Comparison of ENCODE assay signal across 8 cellular contexts in genomic region chr14:22973217-22974032, GRCh38. TPM values are rescaled to one million over a fixed set of nuclear protein-coding genes. Genes with fewer than 3 reads are reported as not detected.
A peak's percentile ranks its signal among the peaks of the same experiment; 100 is the strongest.
DNase-seq lines count a peak whose midpoint lies in the region; ATAC-seq, FAIRE-seq and TF ChIP-seq lines count a peak whose summit lies in the region.

No MANE protein-coding gene starts in this region.

- no peak overlapping the region for H3K4me3 ChIP-seq in transverse colon

- H3K4me3 Mint-ChIP-seq in T-helper 2 cell treated with Interferon-gamma antibody and Interleukin-4, amounts not matched to agents 5 μg/mL and 100 μg/mL, for 36 hours, result no peak overlapping the region
- H3K4me3 Mint-ChIP-seq in memory B cell, result no peak overlapping the region

- peak; percentile 59 for DNase-seq in NCI-H2227 (lab: John Stamatoyannopoulos, UW; ENCODE audit: unreplicated experiment)
- DNase-seq in NCI-H2227 treated with DMSO at 0.1 percent for 48 hours (lab: John Stamatoyannopoulos, UW), result no peak
- DNase-seq in HTR-8/SVneo (ENCODE audit: insufficient read length, low spot score), result peak; percentile 51
- peak; percentile 15 for DNase-seq in T-helper 2 cell treated with Interferon-gamma antibody and Interleukin-4, amounts not matched to agents 5 μg/mL and 100 μg/mL, for 36 hours (ENCODE audit: low spot score)
- DNase-seq in effector CD8-positive, alpha-beta T cell (lab: John Stamatoyannopoulos, UW), result peak; percentile 14
- peak; percentile 32 to 47 for DNase-seq in memory B cell (ENCODE audit: low spot score in 2 of 2)
- peak; percentile 55 for DNase-seq in transverse colon

- peaks cover 11 to 23% (median 21%) of the 10 kb centered on the region in 4 donors for H3K4me1 ChIP-seq in transverse colon

- H3K27me3 Mint-ChIP-seq in T-helper 2 cell treated with Interferon-gamma antibody and Interleukin-4, amounts not matched to agents 5 μg/mL and 100 μg/mL, for 36 hours (ENCODE audit: low read depth), result peaks cover 12% of the 10 kb centered on the region
- peaks cover 5% of the 10 kb centered on the region for H3K27me3 Mint-ChIP-seq in memory B cell

- H3K9me3 ChIP-seq in transverse colon, result no peaks in the 10 kb centered on the region

- TF ChIP-seq CTCF in transverse colon (IDR thresholded peaks at IDR 0.05), result peak; percentile 69 to 80 (median 70)

- H3K4me1 Mint-ChIP-seq in T-helper 2 cell treated with Interferon-gamma antibody and Interleukin-4, amounts not matched to agents 5 μg/mL and 100 μg/mL, for 36 hours (ENCODE audit: low read depth), result no peaks in the 10 kb centered on the region
- H3K4me1 Mint-ChIP-seq in memory B cell, result peaks cover 6% of the 10 kb centered on the region

- H3K27me3 ChIP-seq in transverse colon, result no peaks in the 10 kb centered on the region

- H3K36me3 Mint-ChIP-seq in T-helper 2 cell treated with Interferon-gamma antibody and Interleukin-4, amounts not matched to agents 5 μg/mL and 100 μg/mL, for 36 hours (ENCODE audit: low read depth), result no peaks in the 10 kb centered on the region
- H3K36me3 Mint-ChIP-seq in memory B cell, result no peaks in the 10 kb centered on the region

- in situ Hi-C loops in transverse colon (cut with MboI; ENCODE audit: low pct_ligation_motif_present in 1 of 4, low pct_unique_long_range_greater_than_20kb in 1 of 4, low sequenced_read_pairs in 3 of 4), result loop anchor here in 1 of 4 donors (10.0 kb wide), 1 partner anchor 91 kb away; no protein-coding TSS in a partner anchor

- no peak overlapping the region for H3K27ac ChIP-seq in transverse colon

- ATAC-seq in memory B cell (ENCODE audit: low read depth), result peak; percentile 51
- no peak for ATAC-seq in GM19023 (IDR thresholded peaks at IDR 0.05; ENCODE audit: unreplicated experiment)

- intact Hi-C loops in transverse colon (cut with DNase I; ENCODE audit: low total_unique reads), result no loop called here

- 64 to 78% methylated on average over 2 to 6 of the region's 6 CpGs for WGBS in transverse colon (ENCODE audit: low coverage in 1 of 2), 2 donors

- no peaks in the 10 kb centered on the region for H3K36me3 ChIP-seq in transverse colon

- H3K9me3 Mint-ChIP-seq in T-helper 2 cell treated with Interferon-gamma antibody and Interleukin-4, amounts not matched to agents 5 μg/mL and 100 μg/mL, for 36 hours, result no peaks in the 10 kb centered on the region
- H3K9me3 Mint-ChIP-seq in memory B cell, result no peaks in the 10 kb centered on the region

- no peak for TF ChIP-seq POLR2A in transverse colon (IDR thresholded peaks at IDR 0.05)

- FAIRE-seq in HTR-8/SVneo (lab: Jason Lieb, UNC), result no peak

- TF ChIP-seq EP300 in transverse colon (IDR thresholded peaks at IDR 0.05; ENCODE audit: low read depth), result no peak

- no peak overlapping the region for H3K27ac Mint-ChIP-seq in T-helper 2 cell treated with Interferon-gamma antibody and Interleukin-4, amounts not matched to agents 5 μg/mL and 100 μg/mL, for 36 hours
- no peak overlapping the region for H3K27ac Mint-ChIP-seq in memory B cell

RNA-seq across cellular contexts. Expression of gene AJUBA, which starts 8.9 kb away (rescaled TPM):
- total RNA-seq in transverse colon, result 1 to 10 TPM in 3 of 4 donors, not detected in 1; 1.8 to 5.2 (median 3.7) TPM

RNA-seq across cellular contexts. Expression of gene HAUS4, which starts 16.5 kb away (rescaled TPM):
- total RNA-seq in transverse colon, result 10 to 100 TPM; 66.2 to 98.9 (median 85.1) TPM

RNA-seq across cellular contexts. Expression of gene C14orf93, which starts 36.5 kb away (rescaled TPM):
- total RNA-seq in transverse colon, result 10 to 100 TPM; 17.1 to 41.2 (median 23.9) TPM

RNA-seq across cellular contexts. Expression of gene PRMT5, which starts 44.2 kb away (rescaled TPM):
- 10 to 100 TPM; 32.2 to 92.3 (median 43.4) TPM for total RNA-seq in transverse colon

RNA-seq across cellular contexts. Expression of gene RBM23, which starts 54.5 kb away (rescaled TPM):
- 100 to 1,000 TPM in 3 of 4 donors, 10 to 100 TPM in 1; 96.4 to 186 (median 114) TPM for total RNA-seq in transverse colon
